In genomic region chr16:68227183-68227793, GRCh38 we compare ENCODE assay signal across 10 cellular contexts. TPM values are rescaled to one million over a fixed set of nuclear protein-coding genes. Genes with fewer than 3 reads are reported as not detected.
DNase-seq lines count a peak whose midpoint lies in the region; ATAC-seq and TF ChIP-seq lines count a peak whose summit lies in the region.
"Had no signal": no experiment of that assay in that cellular context is flagged by ENCODE, and none has a peak within 500 bp of the region (broad histone marks: within the 10 kb centered on the region; RNA-seq: fewer than 3 reads in every experiment).

No MANE protein-coding gene starts in this region.

- no CpG with 5 or more reads among the region's 3 CpGs for WGBS in IMR-90 (ENCODE audit: extremely low coverage in 2 of 2, insufficient read length in 1 of 2), 2 experiments
- WGBS in body of pancreas, 2 donors = 50 to 55% methylated on average over 3 of the region's 3 CpGs
- WGBS in esophagus muscularis mucosa = 77% methylated on average over 3 of the region's 3 CpGs

- intact Hi-C loops in IMR-90 (cut with micrococcal nuclease) = loop anchor here (10.0 kb wide), 1 partner anchor 262 kb away; the partner anchor contains the start of gene SLC12A4
- intact Hi-C loops in body of pancreas (cut with DNase I) = loop anchor here (10.0 kb wide), 1 partner anchor 142 kb away; the partner anchor contains the start of gene NFATC3
- intact Hi-C loops in esophagus muscularis mucosa (cut with DNase I) = loop anchor here (5.0 kb wide), 2 partner anchors 130 to 235 kb away; no protein-coding TSS in a partner anchor

- POLR2A ChIA-PET in IMR-90 (lab: Charles Lee; ENCODE audit: unreplicated experiment) = no interaction called here

- no peak overlapping the region for H2BK15ac ChIP-seq in IMR-90 (ENCODE audit: low read depth, low read length)

- H3K27me3 Mint-ChIP-seq in progenitor cell of endocrine pancreas = no peaks in the 10 kb centered on the region

- TF ChIP-seq CTCF in IMR-90 (conservative IDR thresholded peaks at IDR 0.05; ENCODE audit: low read depth, low read length) = no peak
- TF ChIP-seq CTCF in body of pancreas (IDR thresholded peaks at IDR 0.05) = no peak
- TF ChIP-seq CTCF in progenitor cell of endocrine pancreas (IDR thresholded peaks at IDR 0.05; ENCODE audit: unreplicated experiment) = no peak
- no peak for TF ChIP-seq CTCF in esophagus muscularis mucosa (IDR thresholded peaks at IDR 0.05)

- H3K36me3 Mint-ChIP-seq in progenitor cell of endocrine pancreas (ENCODE audit: insufficient read depth) = peaks cover 9% of the 10 kb centered on the region

- no peak overlapping the region for H3K4me2 ChIP-seq in IMR-90 (ENCODE audit: low read depth, low read length)

- H3K18ac ChIP-seq in IMR-90 (ENCODE audit: low read depth, low read length) = no peak overlapping the region

- peaks cover 0 to 3% of the 10 kb centered on the region in 2 experiments; a peak in 1 of 4 replicates for H3K79me1 ChIP-seq in IMR-90 (ENCODE audit: low read depth in 1 of 2, low read length in 2 of 2)

- H3K4me3 ChIP-seq in IMR-90 (ENCODE audit: insufficient read depth, low read depth, low read length) = no peak overlapping the region
- H3K4me3 ChIP-seq in body of pancreas = no peak overlapping the region
- H3K4me3 ChIP-seq in esophagus muscularis mucosa = no peak overlapping the region

- ATAC-seq in IMR-90 (ENCODE audit: low read depth) (no peak), body of pancreas (no peak), GM21381 (IDR thresholded peaks at IDR 0.05; ENCODE audit: unreplicated experiment) (no peak)

- H4K20me1 ChIP-seq in IMR-90 (ENCODE audit: insufficient read depth, low read length) = 0 out of 2 replicates have a peak, but pooled peaks cover 3% of the 10 kb centered on the region

- peak overlapping the region; percentile 18; the same call in 1 of the 2 replicates for H3K14ac ChIP-seq in IMR-90 (replicated peaks; ENCODE audit: low read depth, low read length)

- H3K4ac ChIP-seq in IMR-90 (ENCODE audit: low read depth, low read length) = no peak overlapping the region

- H3K56ac ChIP-seq in IMR-90 (ENCODE audit: extremely low read depth, insufficient read depth, low read length) = no peak overlapping the region

- no peak overlapping the region for H3K9ac ChIP-seq in IMR-90 (ENCODE audit: low read depth, low read length)

- TF ChIP-seq EP300 in esophagus muscularis mucosa (IDR thresholded peaks at IDR 0.05) = no peak

- no peak overlapping the region for H2BK5ac ChIP-seq in IMR-90 (ENCODE audit: low read depth, low read length, poor library complexity, severe bottlenecking)

- no peaks in the 10 kb centered on the region for H3K9me1 ChIP-seq in IMR-90 (ENCODE audit: insufficient read depth, low read length)

- H2AK9ac ChIP-seq in IMR-90 (replicated peaks; ENCODE audit: low read depth, low read length, poor library complexity) = no peak overlapping the region

- H4K8ac ChIP-seq in IMR-90 (ENCODE audit: low read depth in 2 of 2, low read length in 2 of 2) = no peak overlapping the region

- H2BK20ac ChIP-seq in IMR-90 (ENCODE audit: low read depth, low read length) = no peak overlapping the region

- CTCF ChIA-PET in IMR-90 (lab: Yijun Ruan, JAX) = interaction anchor here (0.9 to 1.7 kb wide), 2 partner anchors 61 to 134 kb away, joined by 3 to 8 read pairs; no protein-coding TSS in a partner anchor

- no peak overlapping the region for H2AFZ ChIP-seq in IMR-90 (replicated peaks; ENCODE audit: low read length, poor library complexity)

- peak overlapping the region; percentile 45 for H3K27ac Mint-ChIP-seq in progenitor cell of endocrine pancreas

- dilution Hi-C loops in IMR-90 (cut with HindIII; ENCODE audit: low sequenced_read_pairs, unreplicated experiment) = no loop called here

- no peaks in the 10 kb centered on the region for H3K4me1 Mint-ChIP-seq in progenitor cell of endocrine pancreas (ENCODE audit: low read depth)

- H3K23ac ChIP-seq in IMR-90 (ENCODE audit: low read depth, low read length) = no peak overlapping the region

- DNase-seq in DMS 273 (lab: John Stamatoyannopoulos, UW; ENCODE audit: unreplicated experiment) (peak; percentile 62), IMR-90 (no peak), body of pancreas (no peak), progenitor cell of endocrine pancreas (ENCODE audit: low spot score, unreplicated experiment) (no peak), EL (no peak), esophagus muscularis mucosa (ENCODE audit: extremely low spot score) (no peak), NCI-H526 treated with DMSO at 0.1 percent for 48 hours (lab: John Stamatoyannopoulos, UW) (no peak)
- DNase-seq: NCI-H1694, retina had no signal

- peaks cover 6% of the 10 kb centered on the region for H3K36me3 ChIP-seq in IMR-90 (ENCODE audit: control insufficient read depth, insufficient read depth, low read length)
- H3K36me3 ChIP-seq in body of pancreas (replicated peaks in 1 of 2; ENCODE audit: insufficient read depth in 1 of 2, low read depth in 2 of 2) = peaks cover 6 to 25% of the 10 kb centered on the region in 2 donors
- H3K36me3 ChIP-seq in esophagus muscularis mucosa = peaks cover 0 to 35% (median 15%) of the 10 kb centered on the region in 4 donors

- no peak overlapping the region for H4K5ac ChIP-seq in IMR-90 (ENCODE audit: low read depth, low read length)

- H4K91ac ChIP-seq in IMR-90 (ENCODE audit: insufficient read depth, low read depth, low read length) = no peak overlapping the region

- H3K4me1 ChIP-seq in IMR-90 (ENCODE audit: control insufficient read depth, insufficient read depth, low read length) (peaks cover 2% of the 10 kb centered on the region), body of pancreas (peaks cover 38% of the 10 kb centered on the region), esophagus muscularis mucosa (peaks cover 17 to 28% (median 20%) of the 10 kb centered on the region in 4 donors)

- H2BK120ac ChIP-seq in IMR-90 (ENCODE audit: low read depth, low read length) = no peak overlapping the region

- H3K27ac ChIP-seq in IMR-90 (ENCODE audit: insufficient read depth, low read length) (no peak overlapping the region), body of pancreas (peak overlapping the region in 3 of 4 donors; percentile 43 to 82 (median 72)), esophagus muscularis mucosa (replicated peaks in 1 of 4) (no peak overlapping the region)

- H3K9me3 Mint-ChIP-seq in progenitor cell of endocrine pancreas (ENCODE audit: low read depth) = no peaks in the 10 kb centered on the region

- H3K4me3 Mint-ChIP-seq in progenitor cell of endocrine pancreas (ENCODE audit: low read depth) = no peak overlapping the region

- TF ChIP-seq POLR2A in IMR-90 (IDR thresholded peaks at IDR 0.05; ENCODE audit: low read depth, low read length) = no peak
- no peak for TF ChIP-seq POLR2A in body of pancreas (IDR thresholded peaks at IDR 0.05)
- TF ChIP-seq POLR2A in esophagus muscularis mucosa (IDR thresholded peaks at IDR 0.05; ENCODE audit: low read depth) = no peak

- no peak for TF ChIP-seq RAD21 in IMR-90 (IDR thresholded peaks at IDR 0.05; ENCODE audit: low read length)

- H2AK5ac ChIP-seq in IMR-90 (ENCODE audit: low read depth, low read length) = no peak overlapping the region

- no peaks in the 10 kb centered on the region for H3K27me3 ChIP-seq in IMR-90 (ENCODE audit: control insufficient read depth, insufficient read depth, low read length)
- H3K27me3 ChIP-seq in body of pancreas = no peaks in the 10 kb centered on the region
- H3K27me3 ChIP-seq in esophagus muscularis mucosa = no peaks in the 10 kb centered on the region

- no TSS peak for BruUV-seq in IMR-90 (replicated peaks; lab: Mats Ljungman, UMichigan)

- in situ Hi-C loops in IMR-90 (cut with MboI; ENCODE audit: low sequenced_read_pairs) = loop anchor here (10.0 kb wide), 2 partner anchors 132 to 242 kb away; partner anchors contain the start of gene DPEP3

- no peaks in the 10 kb centered on the region for H3K9me3 ChIP-seq in IMR-90 (ENCODE audit: control insufficient read depth, insufficient read depth, low read length)
- no peaks in the 10 kb centered on the region for H3K9me3 ChIP-seq in body of pancreas
- H3K9me3 ChIP-seq in esophagus muscularis mucosa = no peaks in the 10 kb centered on the region

TF ChIP-seq in IMR-90, 13 proteins besides CTCF, POLR2A, EP300 and RAD21 (continues in another document):
- no peak for TF ChIP-seq CHD1 (IDR thresholded peaks at IDR 0.05; ENCODE audit: low read depth, low read length)
- TF ChIP-seq, protein P1, sequence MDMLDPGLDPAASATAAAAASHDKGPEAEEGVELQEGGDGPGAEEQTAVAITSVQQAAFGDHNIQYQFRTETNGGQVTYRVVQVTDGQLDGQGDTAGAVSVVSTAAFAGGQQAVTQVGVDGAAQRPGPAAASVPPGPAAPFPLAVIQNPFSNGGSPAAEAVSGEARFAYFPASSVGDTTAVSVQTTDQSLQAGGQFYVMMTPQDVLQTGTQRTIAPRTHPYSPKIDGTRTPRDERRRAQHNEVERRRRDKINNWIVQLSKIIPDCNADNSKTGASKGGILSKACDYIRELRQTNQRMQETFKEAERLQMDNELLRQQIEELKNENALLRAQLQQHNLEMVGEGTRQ (IDR thresholded peaks at IDR 0.05; ENCODE audit: low read depth, low read length) = no peak

RNA-seq across cellular contexts. Expression of gene ESRP2, which starts 8.6 kb away (rescaled TPM):
- under 0.01 TPM in 1 of 2 replicates, not detected in the other for total RNA-seq in IMR-90 (2012; rRNA removed)
- 0.07 and 0.14 TPM in 2 replicates for polyA plus RNA-seq in IMR-90 (2012; rRNA removed)
- polyA plus RNA-seq in IMR-90 (2012; cell fraction: cytosol; rRNA removed) = 0.07 TPM in 1 of 2 replicates, not detected in the other
- 0.32 and 0.53 TPM in 2 replicates for polyA plus RNA-seq in IMR-90 (2012; cell fraction: nucleus; rRNA removed; ENCODE audit: low replicate concordance)
- 10 to 100 TPM; 55.0 to 56.0 TPM for total RNA-seq in body of pancreas
- total RNA-seq in progenitor cell of endocrine pancreas = 82.3 and 88.6 TPM in 2 replicates
- 1 to 10 TPM in 1 of 4 donors, under 1 TPM in 3; 0.17 to 2.1 (median 0.52) TPM for total RNA-seq in esophagus muscularis mucosa

RNA-seq across cellular contexts. Expression of gene PLA2G15, which starts 17.9 kb away (rescaled TPM):
- total RNA-seq in IMR-90 (2012; rRNA removed) (18.1 and 19.5 TPM in 2 replicates), body of pancreas (1 to 10 TPM; 8.2 to 9.6 TPM), progenitor cell of endocrine pancreas (18.8 and 20.9 TPM in 2 replicates), esophagus muscularis mucosa (10 to 100 TPM; 10.4 to 22.0 (median 15.3) TPM)
- 31.7 and 34.4 TPM in 2 replicates for polyA plus RNA-seq in IMR-90 (2012; rRNA removed)
- polyA plus RNA-seq in IMR-90 (2012; cell fraction: cytosol; rRNA removed) = 22.4 and 36.7 TPM in 2 replicates
- polyA plus RNA-seq in IMR-90 (2012; cell fraction: nucleus; rRNA removed; ENCODE audit: low replicate concordance) = 13.4 and 30.8 TPM in 2 replicates

RNA-seq across cellular contexts. Expression of gene SLC7A6, which starts 37.0 kb away (rescaled TPM):
- 25.0 and 29.4 TPM in 2 replicates for total RNA-seq in IMR-90 (2012; rRNA removed)
- polyA plus RNA-seq in IMR-90 (2012; rRNA removed) = 32.6 and 36.1 TPM in 2 replicates
- polyA plus RNA-seq in IMR-90 (2012; cell fraction: cytosol; rRNA removed) = 11.7 and 13.7 TPM in 2 replicates
- polyA plus RNA-seq in IMR-90 (2012; cell fraction: nucleus; rRNA removed; ENCODE audit: low replicate concordance) = 134 and 224 TPM in 2 replicates
- 10 to 100 TPM; 10.9 to 23.4 TPM for total RNA-seq in body of pancreas
- 11.3 and 11.6 TPM in 2 replicates for total RNA-seq in progenitor cell of endocrine pancreas
- total RNA-seq in esophagus muscularis mucosa = 10 to 100 TPM; 18.9 to 37.1 (median 27.3) TPM

Comparison
In these comparisons a context has a peak if more than half of its experiments do, and no peak if none do; other contexts are left out.
1. H3K27ac ChIP-seq: peak in body of pancreas (3 of 4); none in IMR-90 (single experiment) and esophagus muscularis mucosa (0 of 4).
2. RNA of gene ESRP2, which starts 8.6 kb away (total RNA-seq): 82.3 to 88.6 TPM in progenitor cell of endocrine pancreas and 55.0 to 56.0 TPM in body of pancreas; 0.17 to 2.1 TPM in esophagus muscularis mucosa and under 0.01 TPM in IMR-90; every median in the first group is over 10 times any median in the second.